In genomic region chr6:38586992-38587391, GRCh38 we compare ENCODE assay signal across 24 cellular contexts.
"Had no signal": no experiment of that assay in that cellular context is flagged by ENCODE, and none has a peak within 500 bp of the region (broad histone marks: within the 10 kb centered on the region; RNA-seq: fewer than 3 reads in every experiment).

No MANE protein-coding gene starts in this region.

- H3K27me3 Mint-ChIP-seq: dendritic cell treated with granulocyte-macrophage colony-stimulating factor and Interleukin-4, amounts not matched to agents 40 ng/mL and 50 ng/mL, for 4 days; effector memory CD8-positive, alpha-beta T cell had no signal

- H3K4me3 ChIP-seq: colonic mucosa, coronary artery, dorsolateral prefrontal cortex, esophagus muscularis mucosa, esophagus squamous epithelium, gastrocnemius medialis, gastroesophageal sphincter, heart left ventricle, heart right ventricle had no signal

- H3K27ac ChIP-seq: colonic mucosa, coronary artery, dorsolateral prefrontal cortex, epithelial cell of prostate, esophagus muscularis mucosa, esophagus squamous epithelium, foreskin keratinocyte, gastrocnemius medialis, gastroesophageal sphincter, heart left ventricle, heart right ventricle had no signal

- H3K4me3 Mint-ChIP-seq: dendritic cell treated with granulocyte-macrophage colony-stimulating factor and Interleukin-4, amounts not matched to agents 40 ng/mL and 50 ng/mL, for 4 days; effector memory CD8-positive, alpha-beta T cell; endodermal cell had no signal

- H3K4me1 Mint-ChIP-seq: endodermal cell had no signal

- H3K4me1 ChIP-seq: colonic mucosa, esophagus muscularis mucosa, esophagus squamous epithelium, gastroesophageal sphincter, heart left ventricle, heart right ventricle had no signal

- H3K27ac Mint-ChIP-seq: dendritic cell treated with granulocyte-macrophage colony-stimulating factor and Interleukin-4, amounts not matched to agents 40 ng/mL and 50 ng/mL, for 4 days; endodermal cell had no signal

- H3K27me3 ChIP-seq: colonic mucosa, dorsolateral prefrontal cortex, esophagus muscularis mucosa, esophagus squamous epithelium, foreskin keratinocyte, gastrocnemius medialis, gastroesophageal sphincter, heart left ventricle, heart right ventricle had no signal

- ATAC-seq: effector memory CD8-positive, alpha-beta T cell; esophagus mucosa; foreskin keratinocyte; gastrocnemius medialis; gastroesophageal sphincter; heart left ventricle; heart right ventricle had no signal

- H3K9me3 ChIP-seq: colonic mucosa, esophagus muscularis mucosa, esophagus squamous epithelium, gastrocnemius medialis, gastroesophageal sphincter, heart left ventricle, heart right ventricle had no signal

- DNase-seq: colonic mucosa; cortex of kidney; dermis blood vessel endothelial cell; dorsolateral prefrontal cortex; effector CD4-positive, alpha-beta T cell; effector CD8-positive, alpha-beta T cell; effector memory CD4-positive, alpha-beta T cell; effector memory CD8-positive, alpha-beta T cell; endodermal cell; erythroblast; esophagus squamous epithelium; foreskin fibroblast; foreskin keratinocyte; foreskin melanocyte; gastrocnemius medialis; glutamatergic neuron; heart left ventricle; heart right ventricle had no signal
